8 cellular contexts compared by ENCODE assay signal in genomic region chr19:984165-984967, GRCh38. TPM values are rescaled to one million over a fixed set of nuclear protein-coding genes. Genes with fewer than 3 reads are reported as not detected.
DNase-seq lines count a peak whose midpoint lies in the region; ATAC-seq and TF ChIP-seq lines count a peak whose summit lies in the region.

A gene with protein sequence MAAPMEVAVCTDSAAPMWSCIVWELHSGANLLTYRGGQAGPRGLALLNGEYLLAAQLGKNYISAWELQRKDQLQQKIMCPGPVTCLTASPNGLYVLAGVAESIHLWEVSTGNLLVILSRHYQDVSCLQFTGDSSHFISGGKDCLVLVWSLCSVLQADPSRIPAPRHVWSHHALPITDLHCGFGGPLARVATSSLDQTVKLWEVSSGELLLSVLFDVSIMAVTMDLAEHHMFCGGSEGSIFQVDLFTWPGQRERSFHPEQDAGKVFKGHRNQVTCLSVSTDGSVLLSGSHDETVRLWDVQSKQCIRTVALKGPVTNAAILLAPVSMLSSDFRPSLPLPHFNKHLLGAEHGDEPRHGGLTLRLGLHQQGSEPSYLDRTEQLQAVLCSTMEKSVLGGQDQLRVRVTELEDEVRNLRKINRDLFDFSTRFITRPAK (plus strand): TSS chr19:984345. CDS start chr19:984354, 9 bp downstream.

- TF ChIP-seq CTCF in Caco-2 (IDR thresholded peaks at IDR 0.05; ENCODE audit: insufficient read depth in 1 of 2, low read depth in 1 of 2, low read length in 1 of 2, severe bottlenecking in 1 of 2, unreplicated experiment in 1 of 2): no peak

- intact Hi-C loops in Caco-2 (cut with micrococcal nuclease; ENCODE audit: unreplicated experiment): loop anchor here (1.0 to 5.0 kb wide), 2 partner anchors 59 to 212 kb away; no protein-coding TSS in a partner anchor
- intact Hi-C loops in activated T-helper 2 cell treated with anti-CD3 and anti-CD28 coated beads, Interferon-gamma antibody, Interleukin-2, Interleukin-4, amounts not matched to agents 10 μg/mL and 5 μg/mL and 100 μg/mL, durations not matched to agents 14 hours and 24 hours and 36 hours (cut with micrococcal nuclease): loop anchor here (1.0 to 5.0 kb wide), 3 partner anchors 37 to 122 kb away; partner anchors contain the start of genes RNU6-2 and TMEM259

- CTCF ChIA-PET in Caco-2 (lab: Charles Lee): interaction anchor here (0.6 to 1.7 kb wide), 13 partner anchors 12 to 210 kb away, joined by 3 to 8 read pairs (median 4); no protein-coding TSS in a partner anchor

- peak within 1 kb of the TSS; percentile 77 for H3K27ac ChIP-seq in KOPT-K1 (ENCODE audit: low read depth, low read length, poor library complexity, severe bottlenecking)

- no peaks in the 10 kb centered on the region for H3K27me3 ChIP-seq in Caco-2 (replicated peaks; ENCODE audit: control insufficient read depth, insufficient read depth, low read length)

- H3K9me3 Mint-ChIP-seq in Caco-2 (ENCODE audit: unreplicated experiment): no peaks in the 10 kb centered on the region
- H3K9me3 Mint-ChIP-seq in activated T-helper 2 cell treated with anti-CD3 and anti-CD28 coated beads, Interferon-gamma antibody, Interleukin-2, Interleukin-4, amounts not matched to agents 10 μg/mL and 5 μg/mL and 100 μg/mL, durations not matched to agents 14 hours and 24 hours and 36 hours: no peaks in the 10 kb centered on the region
- H3K9me3 Mint-ChIP-seq in natural killer cell treated with Interleukin-12 subunit alpha and Interleukin-12 subunit beta and Interleukin-15 and Interleukin-18, amount 100 ng/mL, for 72 hours: no peaks in the 10 kb centered on the region

- H3K4me1 ChIP-seq in Caco-2: peaks cover 36% of the 10 kb centered on the region

- H3K4me3 ChIP-seq in Caco-2 (ENCODE audit: low read depth, low read length): peak within 1 kb of the TSS; percentile 60

- POLR2A ChIA-PET in Caco-2 (lab: Charles Lee): interaction anchor here (0.6 to 1.6 kb wide), 15 partner anchors 12 to 283 kb away, joined by 3 to 11 read pairs (median 4); partner anchors contain the start of gene CNN2

- H3K27me3 Mint-ChIP-seq in Caco-2 (ENCODE audit: insufficient read depth, unreplicated experiment): no peaks in the 10 kb centered on the region
- H3K27me3 Mint-ChIP-seq in activated T-helper 2 cell treated with anti-CD3 and anti-CD28 coated beads, Interferon-gamma antibody, Interleukin-2, Interleukin-4, amounts not matched to agents 10 μg/mL and 5 μg/mL and 100 μg/mL, durations not matched to agents 14 hours and 24 hours and 36 hours (ENCODE audit: low read depth): no peaks in the 10 kb centered on the region
- H3K27me3 Mint-ChIP-seq in natural killer cell treated with Interleukin-12 subunit alpha and Interleukin-12 subunit beta and Interleukin-15 and Interleukin-18, amount 100 ng/mL, for 72 hours: no peaks in the 10 kb centered on the region

- peaks cover 57% of the 10 kb centered on the region for H3K36me3 Mint-ChIP-seq in Caco-2 (ENCODE audit: insufficient read depth, unreplicated experiment)
- peaks cover 17% of the 10 kb centered on the region for H3K36me3 Mint-ChIP-seq in activated T-helper 2 cell treated with anti-CD3 and anti-CD28 coated beads, Interferon-gamma antibody, Interleukin-2, Interleukin-4, amounts not matched to agents 10 μg/mL and 5 μg/mL and 100 μg/mL, durations not matched to agents 14 hours and 24 hours and 36 hours (ENCODE audit: low read depth)
- H3K36me3 Mint-ChIP-seq in natural killer cell treated with Interleukin-12 subunit alpha and Interleukin-12 subunit beta and Interleukin-15 and Interleukin-18, amount 100 ng/mL, for 72 hours: no peaks in the 10 kb centered on the region

- H3K4me3 Mint-ChIP-seq in Caco-2 (ENCODE audit: unreplicated experiment): peak within 1 kb of the TSS; percentile 95
- H3K4me3 Mint-ChIP-seq in activated T-helper 2 cell treated with anti-CD3 and anti-CD28 coated beads, Interferon-gamma antibody, Interleukin-2, Interleukin-4, amounts not matched to agents 10 μg/mL and 5 μg/mL and 100 μg/mL, durations not matched to agents 14 hours and 24 hours and 36 hours (ENCODE audit: low read depth): peak within 1 kb of the TSS; percentile 95
- peak within 1 kb of the TSS; percentile 92 for H3K4me3 Mint-ChIP-seq in natural killer cell treated with Interleukin-12 subunit alpha and Interleukin-12 subunit beta and Interleukin-15 and Interleukin-18, amount 100 ng/mL, for 72 hours

- H3K36me3 ChIP-seq in Caco-2 (ENCODE audit: control insufficient read depth, insufficient read depth, low read length) (peaks cover 1% of the 10 kb centered on the region; the same call in 1 of the 2 replicates), KOPT-K1 (ENCODE audit: insufficient read depth, low read length) (peaks cover 38% of the 10 kb centered on the region)

- DNase-seq in Caco-2 (peak; percentile 90 to 92), RPMI7951 (ENCODE audit: low read depth) (peak; percentile 84), fibroblast of peridontal ligament (ENCODE audit: extremely low read depth) (peak; percentile 79)
- DNase-seq in activated T-helper 2 cell treated with anti-CD3 and anti-CD28 coated beads, Interferon-gamma antibody, Interleukin-2, Interleukin-4, amounts not matched to agents 10 μg/mL and 5 μg/mL and 100 μg/mL, durations not matched to agents 14 hours and 24 hours and 36 hours (ENCODE audit: low spot score): peak; percentile 86
- DNase-seq in natural killer cell treated with Interleukin-12 subunit alpha and Interleukin-12 subunit beta and Interleukin-15 and Interleukin-18, amount 100 ng/mL, for 72 hours (ENCODE audit: low spot score): peak; percentile 94
- peak; percentile 89 for DNase-seq in stimulated activated naive CD4-positive, alpha-beta T cell treated with Interleukin-2 at 50 U/mL for 16 hours (lab: John Stamatoyannopoulos, UW)

- H3K27ac Mint-ChIP-seq in Caco-2 (ENCODE audit: unreplicated experiment): peak within 1 kb of the TSS; percentile 96
- peak within 1 kb of the TSS; percentile 94 for H3K27ac Mint-ChIP-seq in activated T-helper 2 cell treated with anti-CD3 and anti-CD28 coated beads, Interferon-gamma antibody, Interleukin-2, Interleukin-4, amounts not matched to agents 10 μg/mL and 5 μg/mL and 100 μg/mL, durations not matched to agents 14 hours and 24 hours and 36 hours
- peak within 1 kb of the TSS; percentile 71 to 88 for H3K27ac Mint-ChIP-seq in natural killer cell treated with Interleukin-12 subunit alpha and Interleukin-12 subunit beta and Interleukin-15 and Interleukin-18, amount 100 ng/mL, for 72 hours

- H3K9me3 ChIP-seq in Caco-2: no peaks in the 10 kb centered on the region
- H3K9me3 ChIP-seq in KOPT-K1 (ENCODE audit: insufficient read depth, low read length, poor library complexity, severe bottlenecking): no peaks in the 10 kb centered on the region

- peak; percentile 46 for ATAC-seq in GM21526 (IDR thresholded peaks at IDR 0.05; ENCODE audit: low FRiP score, unreplicated experiment)
- peak; percentile 93 to 96 for ATAC-seq in natural killer cell treated with Interleukin-12 subunit alpha and Interleukin-12 subunit beta and Interleukin-15 and Interleukin-18, amount 100 ng/mL, for 72 hours

- no TSS peak for BruUV-seq in Caco-2 (replicated peaks; lab: Mats Ljungman, UMichigan)

- H3K4me1 Mint-ChIP-seq in Caco-2 (ENCODE audit: low read depth, unreplicated experiment): peaks cover 8% of the 10 kb centered on the region
- peaks cover 11% of the 10 kb centered on the region for H3K4me1 Mint-ChIP-seq in activated T-helper 2 cell treated with anti-CD3 and anti-CD28 coated beads, Interferon-gamma antibody, Interleukin-2, Interleukin-4, amounts not matched to agents 10 μg/mL and 5 μg/mL and 100 μg/mL, durations not matched to agents 14 hours and 24 hours and 36 hours (ENCODE audit: low read depth)
- H3K4me1 Mint-ChIP-seq in natural killer cell treated with Interleukin-12 subunit alpha and Interleukin-12 subunit beta and Interleukin-15 and Interleukin-18, amount 100 ng/mL, for 72 hours (ENCODE audit: low read depth in 2 of 2): peaks cover 7 to 27% of the 10 kb centered on the region in 2 donors

RNA-seq across cellular contexts. Expression of the gene that starts here (rescaled TPM):
- 89.5 and 96.8 TPM in 2 replicates for total RNA-seq in Caco-2 (2022)
- 47.7 and 67.0 TPM in 2 replicates for total RNA-seq in RPMI7951 (2014; rRNA removed; shearing (Covaris generic))
- 88.6 and 94.9 TPM in 2 replicates for total RNA-seq in activated T-helper 2 cell treated with anti-CD3 and anti-CD28 coated beads, Interferon-gamma antibody, Interleukin-2, Interleukin-4, amounts not matched to agents 10 μg/mL and 5 μg/mL and 100 μg/mL, durations not matched to agents 14 hours and 24 hours and 36 hours
- 100 to 1,000 TPM in 1 of 2 donors, 10 to 100 TPM in 1; 57.8 to 106 TPM for total RNA-seq in natural killer cell treated with Interleukin-12 subunit alpha and Interleukin-12 subunit beta and Interleukin-15 and Interleukin-18, amount 100 ng/mL, for 72 hours

Comparison
In these comparisons a context has a peak if more than half of its experiments do, and no peak if none do; other contexts are left out.
1. Peak in every context shown above with its lines: DNase-seq, ATAC-seq, H3K4me3 ChIP-seq and H3K27ac ChIP-seq.